ENCODE assay signal across 20 cellular contexts in the genomic region with DNA sequence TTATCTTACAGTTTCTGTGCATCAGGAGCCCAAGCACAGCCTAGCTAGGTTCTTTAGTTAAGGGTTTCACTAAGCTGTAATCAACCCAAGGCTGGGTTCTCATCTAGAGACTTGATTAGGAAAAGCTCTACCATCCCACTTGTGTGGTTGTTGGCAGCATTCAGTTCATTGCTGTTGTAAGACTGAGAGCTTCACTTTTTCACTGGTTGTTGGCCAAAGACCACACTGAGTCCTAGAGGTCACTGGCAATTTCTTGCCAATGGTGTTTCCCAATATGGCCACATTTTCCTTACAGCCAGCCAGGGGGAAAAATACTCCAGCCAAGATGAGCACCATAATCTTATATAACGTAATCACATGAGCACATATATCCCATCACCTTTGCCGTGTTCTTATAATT.
A peak's percentile ranks its signal among the peaks of the same experiment; 100 is the strongest.
DNase-seq lines count a peak whose midpoint lies in the region; ATAC-seq and TF ChIP-seq lines count a peak whose summit lies in the region.
"Had no signal": no experiment of that assay in that cellular context is flagged by ENCODE, and none has a peak within 500 bp of the region (broad histone marks: within the 10 kb centered on the region; RNA-seq: fewer than 3 reads in every experiment).

No MANE protein-coding gene starts in this region.

- no peak overlapping the region for H3K4me3 ChIP-seq in AG10803 (ENCODE audit: low read length)
- H3K4me3 ChIP-seq in cardiac fibroblast (replicated peaks in 1 of 2; ENCODE audit: low read depth in 2 of 2, low read length in 2 of 2), result no peak overlapping the region
- H3K4me3 ChIP-seq in fibroblast of mammary gland (ENCODE audit: control insufficient read depth, low read depth, low read length), result no peak overlapping the region
- H3K4me3 ChIP-seq: A549 had no signal

- TF ChIP-seq CTCF in AG10803 (conservative IDR thresholded peaks at IDR 0.05; ENCODE audit: low read length) (no peak), cardiac fibroblast (IDR thresholded peaks at IDR 0.05; ENCODE audit: low read depth, low read length) (no peak), fibroblast of mammary gland (conservative IDR thresholded peaks at IDR 0.05; ENCODE audit: control insufficient read depth, insufficient read depth, low read depth, low read length) (no peak)

- DNase-seq in AG10803 (ENCODE audit: low read depth), result peak; percentile 2
- peak; percentile 5 to 8 for DNase-seq in cardiac fibroblast (ENCODE audit: low read depth in 2 of 2)
- peak; percentile 19 for DNase-seq in fibroblast of mammary gland (ENCODE audit: low read depth)
- no peak for DNase-seq in left lobe of liver (ENCODE audit: low spot score)
- no peak for DNase-seq in activated CD8-positive, alpha-beta memory T cell treated with anti-CD3 and anti-CD28 coated beads, Interleukin-2, amount 50 U/mL, for 48 hours
- DNase-seq in effector CD8-positive, alpha-beta T cell (lab: John Stamatoyannopoulos, UW), result no peak
- no peak for DNase-seq in cerebellar nuclear complex (lab: John Stamatoyannopoulos, UW)
- DNase-seq: 8988T; ACHN; C1 segment of cervical spinal cord; Calu3; CD4-positive, alpha-beta memory T cell; COR-L47; DMS53; DMS79 treated with DMSO at 0.1 percent for 48 hours; GF-D8; GOT3; H7; HCEC 1CT had no signal

- ATAC-seq in left lobe of liver, result peak; percentile 47
- ATAC-seq: A549 had no signal

Comparison
In these comparisons a context has a peak if more than half of its experiments do, and no peak if none do; other contexts are left out.
1. DNase-seq: peak in AG10803 (single experiment), cardiac fibroblast (2 of 2) and fibroblast of mammary gland (single experiment); none in left lobe of liver (single experiment), activated CD8-positive, alpha-beta memory T cell treated with anti-CD3 and anti-CD28 coated beads, Interleukin-2, amount 50 U/mL, for 48 hours (single experiment), effector CD8-positive, alpha-beta T cell (single experiment) and cerebellar nuclear complex (0 of 2).